Comparison of ENCODE assay signal across 32 cellular contexts in the genomic region with DNA sequence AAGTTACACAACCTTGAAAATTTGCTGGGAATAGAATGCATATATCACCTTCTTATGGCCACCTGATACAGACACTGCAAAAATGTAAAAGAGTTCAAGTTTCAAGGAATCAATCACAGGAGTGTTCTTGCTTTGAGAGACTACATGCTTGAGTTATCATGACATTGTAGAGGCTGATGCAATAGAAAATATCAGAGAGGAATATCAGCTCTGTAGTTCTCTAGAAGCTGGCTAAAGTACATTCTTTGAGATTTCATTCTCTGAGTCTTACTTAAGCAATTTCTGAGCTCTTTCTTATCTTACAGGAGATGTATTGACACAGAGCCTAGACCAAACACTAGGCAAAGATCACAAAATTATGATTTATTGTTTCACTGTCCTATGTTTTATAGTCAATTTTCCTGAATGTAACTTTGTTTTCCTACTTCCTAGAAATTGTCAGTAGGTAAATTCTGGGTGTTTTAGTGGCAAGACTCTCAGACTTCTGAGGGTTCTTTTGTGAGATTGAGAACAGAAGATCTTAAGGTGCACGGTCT.
A peak's percentile ranks its signal among the peaks of the same experiment; 100 is the strongest.
DNase-seq lines count a peak whose midpoint lies in the region; ATAC-seq and TF ChIP-seq lines count a peak whose summit lies in the region.
"Had no signal": no experiment of that assay in that cellular context is flagged by ENCODE, and none has a peak within 500 bp of the region (broad histone marks: within the 10 kb centered on the region; RNA-seq: fewer than 3 reads in every experiment).

No MANE protein-coding gene starts in this region.

- intact Hi-C loops in upper lobe of right lung (cut with DNase I), result no loop called here

- H3K27ac ChIP-seq in epithelial cell of prostate (peak overlapping the region; percentile 12), upper lobe of right lung (no peak overlapping the region)
- H3K27ac ChIP-seq: adrenal gland, breast epithelium, foreskin keratinocyte, heart left ventricle, lower lobe of right lung, transverse colon had no signal

- no peaks in the 10 kb centered on the region for H3K27me3 ChIP-seq in upper lobe of right lung
- H3K27me3 ChIP-seq: adrenal gland, breast epithelium, foreskin keratinocyte, heart left ventricle, transverse colon had no signal

- no peaks in the 10 kb centered on the region for H3K4me1 ChIP-seq in upper lobe of right lung
- H3K4me1 ChIP-seq: adrenal gland, breast epithelium, heart left ventricle, lower lobe of right lung, transverse colon had no signal

- no peaks in the 10 kb centered on the region for H3K36me3 ChIP-seq in upper lobe of right lung
- H3K36me3 ChIP-seq: adrenal gland, breast epithelium, heart left ventricle, lower lobe of right lung, transverse colon had no signal

- H3K9me3 ChIP-seq in upper lobe of right lung, result no peaks in the 10 kb centered on the region
- H3K9me3 ChIP-seq: adrenal gland, breast epithelium, heart left ventricle, lower lobe of right lung, mucosa of descending colon, transverse colon had no signal

- peak; percentile 10 for DNase-seq in AG09309 (ENCODE audit: low read depth)
- DNase-seq in OCI-M1 (lab: John Stamatoyannopoulos, UW), result peak; percentile 71
- no peak for DNase-seq in epithelial cell of prostate (ENCODE audit: low read depth, low spot score)
- peak; percentile 25 for DNase-seq in kidney tubule cell (ENCODE audit: low spot score)
- no peak for DNase-seq in upper lobe of right lung
- DNase-seq: activated CD4-positive, alpha-beta memory T cell treated with anti-CD3 and anti-CD28 coated beads for 36 hours; activated CD4-positive, alpha-beta T cell treated with anti-CD3 and anti-CD28 coated beads for 1 hour; activated CD8-positive, alpha-beta memory T cell treated with anti-CD3 and anti-CD28 coated beads, Interleukin-2, amount 50 U/mL, for 4 hours; activated naive CD4-positive, alpha-beta T cell treated with Interleukin-2 at 50 U/mL for 16 hours; adrenal gland; CD4-positive, alpha-beta memory T cell; foreskin keratinocyte; H7; heart left ventricle; Kasumi-1; kidney; lower lobe of right lung; mucosa of descending colon; MV-4-11; natural killer cell; NCI-H1436 treated with DMSO at 0.1 percent for 48 hours; NCI-H2081 treated with DMSO at 0.1 percent for 48 hours; NCI-H446 treated with DMSO at 0.1 percent for 48 hours; NCI-H774; SIG-M5; transverse colon had no signal

- H3K4me3 ChIP-seq in AG09309 (ENCODE audit: control insufficient read depth, low read depth, low read length), result no peak overlapping the region
- no peak overlapping the region for H3K4me3 ChIP-seq in upper lobe of right lung
- H3K4me3 ChIP-seq: adrenal gland, breast epithelium, heart left ventricle, lower lobe of right lung, mucosa of descending colon, transverse colon had no signal

- ATAC-seq in HG03354 (IDR thresholded peaks at IDR 0.05; ENCODE audit: poor library complexity, severe bottlenecking, unreplicated experiment), result no peak
- no peak for ATAC-seq in upper lobe of right lung
- no peak for ATAC-seq in GM18861 (IDR thresholded peaks at IDR 0.05; ENCODE audit: unreplicated experiment)
- no peak for ATAC-seq in HG03108 (IDR thresholded peaks at IDR 0.05; ENCODE audit: unreplicated experiment)
- ATAC-seq: foreskin keratinocyte; heart left ventricle; HepG2; lower lobe of right lung; mucosa of descending colon; natural killer cell; stimulated activated effector memory CD8-positive, alpha-beta T cell treated with anti-CD3 and anti-CD28 coated beads, Interleukin-12 subunit alpha, Interleukin-12 subunit beta, amount 100 ng/mL, for 72 hours had no signal

- TF ChIP-seq CTCF in AG09309 (IDR thresholded peaks at IDR 0.05; ENCODE audit: control insufficient read depth, insufficient read depth, low read depth, low read length, missing control alignments) (no peak), upper lobe of right lung (IDR thresholded peaks at IDR 0.05) (no peak)

Comparison
In these comparisons a context has a peak if more than half of its experiments do, and no peak if none do; other contexts are left out.
1. DNase-seq: peak in AG09309 (single experiment), OCI-M1 (single experiment) and kidney tubule cell (single experiment); none in epithelial cell of prostate (single experiment) and upper lobe of right lung (single experiment).